In genomic region chr2:163554864-163555263, GRCh38 we compare ENCODE assay signal across 15 cellular contexts.
"Had no signal": no experiment of that assay in that cellular context is flagged by ENCODE, and none has a peak within 500 bp of the region (broad histone marks: within the 10 kb centered on the region; RNA-seq: fewer than 3 reads in every experiment).

No MANE protein-coding gene starts in this region.

- H3K4me1 ChIP-seq: ascending aorta, sigmoid colon, thyroid gland had no signal

- H3K4me1 Mint-ChIP-seq: activated naive CD8-positive, alpha-beta T cell treated with anti-CD3 and anti-CD28 coated beads, Interleukin-2, amount 50 U/mL, for 24 hours; stimulated activated effector memory CD8-positive, alpha-beta T cell treated with anti-CD3 and anti-CD28 coated beads, Interleukin-12 subunit alpha, Interleukin-12 subunit beta, amount 100 ng/mL, for 72 hours had no signal

- H3K4me3 Mint-ChIP-seq: activated naive CD4-positive, alpha-beta T cell treated with anti-CD3 and anti-CD28 coated beads for 36 hours; activated naive CD8-positive, alpha-beta T cell treated with anti-CD3 and anti-CD28 coated beads, Interleukin-2, amount 50 U/mL, for 24 hours; stimulated activated effector memory CD8-positive, alpha-beta T cell treated with anti-CD3 and anti-CD28 coated beads, Interleukin-12 subunit alpha, Interleukin-12 subunit beta, amount 100 ng/mL, for 72 hours had no signal

- H3K27me3 Mint-ChIP-seq: activated naive CD8-positive, alpha-beta T cell treated with anti-CD3 and anti-CD28 coated beads, Interleukin-2, amount 50 U/mL, for 24 hours had no signal

- FAIRE-seq: colon, urothelium cell line had no signal

- H3K27ac Mint-ChIP-seq: activated naive CD4-positive, alpha-beta T cell treated with anti-CD3 and anti-CD28 coated beads for 36 hours; activated naive CD8-positive, alpha-beta T cell treated with anti-CD3 and anti-CD28 coated beads, Interleukin-2, amount 50 U/mL, for 24 hours; activated T-helper 2 cell treated with anti-CD3 and anti-CD28 coated beads, Interferon-gamma antibody, Interleukin-2, Interleukin-4, amounts not matched to agents 10 μg/mL and 5 μg/mL and 100 μg/mL, durations not matched to agents 14 hours and 24 hours and 36 hours; stimulated activated effector memory CD8-positive, alpha-beta T cell treated with anti-CD3 and anti-CD28 coated beads, Interleukin-12 subunit alpha, Interleukin-12 subunit beta, amount 100 ng/mL, for 72 hours had no signal

- H3K36me3 ChIP-seq: ascending aorta, sigmoid colon, thyroid gland had no signal

- H3K36me3 Mint-ChIP-seq: stimulated activated effector memory CD8-positive, alpha-beta T cell treated with anti-CD3 and anti-CD28 coated beads, Interleukin-12 subunit alpha, Interleukin-12 subunit beta, amount 100 ng/mL, for 72 hours had no signal

- H3K4me3 ChIP-seq: ascending aorta, sigmoid colon, thyroid gland had no signal

- H3K9me3 Mint-ChIP-seq: activated naive CD8-positive, alpha-beta T cell treated with anti-CD3 and anti-CD28 coated beads, Interleukin-2, amount 50 U/mL, for 24 hours; activated T-helper 2 cell treated with anti-CD3 and anti-CD28 coated beads, Interferon-gamma antibody, Interleukin-2, Interleukin-4, amounts not matched to agents 10 μg/mL and 5 μg/mL and 100 μg/mL, durations not matched to agents 14 hours and 24 hours and 36 hours had no signal

- DNase-seq: activated CD4-positive, alpha-beta T cell treated with anti-CD3 and anti-CD28 coated beads, Interleukin-2, amount 50 U/mL, for 48 hours; activated CD4-positive, CD25-positive, alpha-beta regulatory T cell treated with anti-CD3 and anti-CD28 coated beads, Interleukin-2, amount 50 U/mL, for 72 hours; activated naive CD4-positive, alpha-beta T cell treated with anti-CD3 and anti-CD28 coated beads for 36 hours; activated naive CD8-positive, alpha-beta T cell treated with anti-CD3 and anti-CD28 coated beads, Interleukin-2, amount 50 U/mL, for 24 hours; glutamatergic neuron; hypothalamus; sigmoid colon; stimulated activated CD4-positive, alpha-beta T cell treated with anti-CD3 and anti-CD28 coated beads, Interleukin-12 subunit alpha, Interleukin-12 subunit beta, amount 100 ng/mL, for 4 hours; T-helper 9 cell; thyroid gland had no signal

- H3K27ac ChIP-seq: ascending aorta, sigmoid colon, thyroid gland had no signal

- H3K9me3 ChIP-seq: ascending aorta, sigmoid colon, thyroid gland had no signal

- H3K27me3 ChIP-seq: ascending aorta, sigmoid colon, thyroid gland had no signal
